In genomic region chr19:407501-408440, GRCh38 we compare ENCODE assay signal across 14 cellular contexts. TPM values are rescaled to one million over a fixed set of nuclear protein-coding genes. Genes with fewer than 3 reads are reported as not detected.
DNase-seq lines count a peak whose midpoint lies in the region; ATAC-seq, FAIRE-seq and TF ChIP-seq lines count a peak whose summit lies in the region.
"Had no signal": no experiment of that assay in that cellular context is flagged by ENCODE, and none has a peak within 500 bp of the region (broad histone marks: within the 10 kb centered on the region; RNA-seq: fewer than 3 reads in every experiment).

No MANE protein-coding gene starts in this region.

- TF ChIP-seq CTCF in HCT116 (IDR thresholded peaks at IDR 0.05 in 2 of 3, conservative IDR thresholded peaks at IDR 0.05 in 1 of 3; ENCODE audit: borderline replicate concordance in 1 of 3, insufficient read depth in 1 of 3, low read depth in 2 of 3, low read length in 2 of 3) (no peak), breast epithelium (IDR thresholded peaks at IDR 0.05) (no peak), HepG2 (CRISPR knock-in tag; IDR thresholded peaks at IDR 0.05) (no peak), spleen (IDR thresholded peaks at IDR 0.05 in 8 of 11, conservative IDR thresholded peaks at IDR 0.05 in 3 of 11) (no peak)

- TF ChIP-seq RAD21 in HCT116 (IDR thresholded peaks at IDR 0.05; ENCODE audit: low read depth) (no peak), HepG2 (CRISPR knock-in tag; IDR thresholded peaks at IDR 0.05) (no peak)

- H3K9ac ChIP-seq in HCT116 (ENCODE audit: low read length) (no peak overlapping the region), HepG2 (ENCODE audit: insufficient read depth, low read depth, low read length) (no peak overlapping the region)

- H3K27me3 ChIP-seq in HCT116 (ENCODE audit: insufficient read depth, low read length), result peaks cover 4% of the 10 kb centered on the region; the same call in 1 of the 2 replicates
- H3K27me3 ChIP-seq in breast epithelium, result peaks cover 18 to 77% of the 10 kb centered on the region in 2 donors
- peaks cover 34 to 80% of the 10 kb centered on the region in 2 experiments for H3K27me3 ChIP-seq in HepG2 (ENCODE audit: control insufficient read depth in 1 of 2, insufficient read depth in 2 of 2, low read length in 2 of 2)
- peaks cover 0 to 87% (median 66%) of the 10 kb centered on the region in 7 donors for H3K27me3 ChIP-seq in spleen (replicated peaks in 1 of 7)

- H2AFZ ChIP-seq in HCT116 (ENCODE audit: low read depth, low read length, poor library complexity, severe bottlenecking), result no peak overlapping the region
- H2AFZ ChIP-seq in HepG2 (ENCODE audit: low read length), result no peak overlapping the region

- in situ Hi-C loops in HepG2 (cut with HindIII; ENCODE audit: extremely low pct_ligation_motif_present, low pct_unique_long_range_greater_than_20kb), result no loop called here

- no peaks in the 10 kb centered on the region for H3K36me3 ChIP-seq in HCT116 (ENCODE audit: control insufficient read depth in 1 of 2, insufficient read depth in 2 of 2, low read length in 2 of 2)
- H3K36me3 ChIP-seq in breast epithelium, result no peaks in the 10 kb centered on the region
- H3K36me3 ChIP-seq in HepG2 (replicated peaks in 1 of 2; ENCODE audit: control insufficient read depth in 1 of 2, insufficient read depth in 2 of 2, low read length in 2 of 2), result no peaks in the 10 kb centered on the region
- H3K36me3 ChIP-seq in spleen, result no peaks in the 10 kb centered on the region
- H3K36me3 ChIP-seq: Peyer's patch had no signal

- CTCF ChIA-PET in HCT116 (lab: Charles Lee) (no interaction called here), HepG2 (lab: Yijun Ruan, JAX; ENCODE audit: low intra/inter-chr PET ratio, low total read pairs) (no interaction called here)

- TF ChIP-seq EP300 in HepG2 (IDR thresholded peaks at IDR 0.05; ENCODE audit: low read depth in 2 of 2, low read length in 2 of 2) (no peak), HepG2 (CRISPR knock-in tag; IDR thresholded peaks at IDR 0.05; ENCODE audit: borderline replicate concordance) (no peak)

- TF ChIP-seq POLR2A in HCT116 (IDR thresholded peaks at IDR 0.05; ENCODE audit: borderline replicate concordance, extremely low read depth, insufficient read depth, insufficient read length) (no peak), breast epithelium (IDR thresholded peaks at IDR 0.05) (no peak), HepG2 (IDR thresholded peaks at IDR 0.05; ENCODE audit: insufficient read depth in 1 of 2, low read depth in 2 of 2, low read length in 2 of 2) (no peak), spleen (IDR thresholded peaks at IDR 0.05) (no peak)

- no peak for FAIRE-seq in HepG2 (lab: Jason Lieb, UNC)
- FAIRE-seq: bronchial epithelial cell had no signal

- no peak for DNase-seq in HCT116 (ENCODE audit: low read depth, low spot score)
- DNase-seq in breast epithelium (ENCODE audit: low spot score in 2 of 2), result peak in 1 of 2 donors; percentile 48
- DNase-seq in HepG2 (ENCODE audit: low spot score), result no peak
- DNase-seq in spleen, result peak; percentile 67
- no peak for DNase-seq in NCI-H524 treated with DMSO at 0.1 percent for 48 hours (lab: John Stamatoyannopoulos, UW)
- DNase-seq in H4 (ENCODE audit: low spot score), result no peak
- DNase-seq: activated CD4-positive, alpha-beta T cell treated with anti-CD3 and anti-CD28 coated beads, Interleukin-2, amount 50 U/mL, for 1 hour; mesenchymal stem cell; NCI-H446 had no signal

- POLR2A ChIA-PET in HCT116 (lab: Charles Lee) (no interaction called here), HepG2 (lab: Yijun Ruan, JAX) (no interaction called here)

- WGBS in HepG2 (ENCODE audit: low lambda C conversion rate), result 58% methylated on average over 15 of the region's 71 CpGs
- 73 to 78% (median 77%) methylated on average over 37 to 71 of the region's 71 CpGs for whole genome bisulfite sequencing in spleen, 5 donors

- H3K79me2 ChIP-seq in HCT116 (ENCODE audit: insufficient read depth, low read length) (no peaks in the 10 kb centered on the region), HepG2 (ENCODE audit: insufficient read depth, low read length) (no peaks in the 10 kb centered on the region)

- peak overlapping the region; percentile 84 for H3K4me2 ChIP-seq in HCT116 (ENCODE audit: low read length)
- no peak overlapping the region for H3K4me2 ChIP-seq in HepG2 (ENCODE audit: low read depth, low read length)

- H3K27ac ChIP-seq in HCT116 (ENCODE audit: low read depth, low read length), result no peak overlapping the region
- H3K27ac ChIP-seq in breast epithelium, result no peak overlapping the region
- no peak overlapping the region for H3K27ac ChIP-seq in HepG2 (ENCODE audit: extremely low read length, insufficient read depth, low read length)
- no peak overlapping the region for H3K27ac ChIP-seq in spleen
- H3K27ac ChIP-seq: Peyer's patch had no signal

- intact Hi-C loops in HCT116 (cut with micrococcal nuclease) (no loop called here), breast epithelium (cut with DNase I; ENCODE audit: low total_unique reads) (no loop called here), HepG2 (cut with micrococcal nuclease; ENCODE audit: unreplicated experiment) (no loop called here), spleen (cut with DNase I; ENCODE audit: low total_unique reads) (no loop called here)

- no peaks in the 10 kb centered on the region for H3K9me2 ChIP-seq in HCT116 (ENCODE audit: insufficient read depth)

- peak overlapping the region; percentile 47 to 60 for H3K4me3 ChIP-seq in HCT116 (replicated peaks in 1 of 2; ENCODE audit: low read depth in 1 of 2, low read length in 2 of 2)
- H3K4me3 ChIP-seq in breast epithelium, result peak overlapping the region in 2 of 3 donors; percentile 41 to 70
- no peak overlapping the region for H3K4me3 ChIP-seq in HepG2 (replicated peaks in 1 of 3; ENCODE audit: insufficient read depth in 1 of 3, low read depth in 2 of 3, low read length in 3 of 3)
- H3K4me3 ChIP-seq in spleen, result peak overlapping the region in 2 of 8 donors; percentile 36 to 68

- no peaks in the 10 kb centered on the region for H4K20me1 ChIP-seq in HCT116 (ENCODE audit: insufficient read depth)
- H4K20me1 ChIP-seq in HepG2 (ENCODE audit: insufficient read depth, low read length), result 0 out of 2 replicates have a peak, but pooled peaks cover 2% of the 10 kb centered on the region

- H3K9me3 ChIP-seq in HCT116 (ENCODE audit: control insufficient read depth in 1 of 2, insufficient read depth in 1 of 2, low read depth in 1 of 2, low read length in 2 of 2) (no peaks in the 10 kb centered on the region), breast epithelium (no peaks in the 10 kb centered on the region), HepG2 (ENCODE audit: low read length) (no peaks in the 10 kb centered on the region), spleen (no peaks in the 10 kb centered on the region)
- H3K9me3 ChIP-seq: Peyer's patch had no signal

- BruUV-seq in HCT116 (replicated peaks; lab: Mats Ljungman, UMichigan), result no TSS peak
- BruUV-seq in HepG2 (replicated peaks; lab: Mats Ljungman, UMichigan), result no TSS peak

- no peak for ATAC-seq in HCT116
- ATAC-seq in HepG2, result peak; percentile 4; the same call in 2 of the 3 replicates
- no peak for ATAC-seq in HG03139 (IDR thresholded peaks at IDR 0.05; ENCODE audit: unreplicated experiment)
- ATAC-seq: activated T-helper 17 cell treated with anti-CD3 and anti-CD28 coated beads, Interleukin-2, amount 50 U/mL, for 72 hours had no signal

- RAD21 ChIA-PET in HCT116 (lab: Charles Lee; ENCODE audit: low non-redundant PET in 1 of 2, low total read pairs in 2 of 2, uncharacterized antibody in 2 of 2, unreplicated experiment in 2 of 2), result interaction anchor here in 1 of 2 experiments (0.7 kb wide), 1 partner anchor 123 kb away, joined by 4 read pairs; no protein-coding TSS in a partner anchor

- H3K4me1 ChIP-seq in HCT116 (ENCODE audit: control insufficient read depth in 1 of 2, insufficient read depth in 2 of 2, low read length in 2 of 2) (peaks cover 4 to 14% of the 10 kb centered on the region in 2 experiments; a peak in 3 of 4 replicates), breast epithelium (peaks cover 0 to 6% of the 10 kb centered on the region in 2 donors), HepG2 (ENCODE audit: insufficient read depth, low read length) (no peaks in the 10 kb centered on the region), spleen (peaks cover 5 to 30% (median 22%) of the 10 kb centered on the region in 6 donors)

RNA-seq across cellular contexts. Expression of gene C2CD4C, which starts 1.2 kb away (rescaled TPM):
- total RNA-seq in HCT116 (2021; ENCODE audit: unreplicated experiment) (7.1 TPM), breast epithelium (1 to 10 TPM in 1 of 3 donors, under 1 TPM in 2; 0.29 to 2.6 (median 0.80) TPM), HepG2 (2016; rRNA removed; fragmentation: Illumina TruSeq; extraction: Trizol) (not detected in 2 replicates), spleen (1 to 10 TPM in 2 of 7 donors, under 1 TPM in 4, not detected in 1; 0.23 to 2.1 (median 0.85) TPM)
- 4.0 and 4.2 TPM in 2 replicates for polyA plus RNA-seq in HCT116 (2012)
- total RNA-seq in HepG2 (2016; cell fraction: cytosol; rRNA removed; fragmentation: Illumina TruSeq; extraction: Trizol; ENCODE audit: low read depth), result not detected in 2 replicates
- total RNA-seq in HepG2 (2016; cell fraction: insoluble cytoplasmic fraction; rRNA removed; fragmentation: Illumina TruSeq; extraction: Trizol), result not detected in 2 replicates
- total RNA-seq in HepG2 (2016; cell fraction: membrane; rRNA removed; fragmentation: Illumina TruSeq; extraction: Trizol), result not detected in 2 replicates
- not detected in 2 replicates for total RNA-seq in HepG2 (2016; cell fraction: nucleus; rRNA removed; fragmentation: Illumina TruSeq; extraction: Trizol)
- polyA plus RNA-seq in HepG2 (2011; rRNA removed) (not detected in 2 replicates), spleen (under 1 TPM; 0.26 to 0.91 (median 0.67) TPM)
- polyA plus RNA-seq in HepG2 (2011; cell fraction: cytosol; rRNA removed), result not detected in 2 replicates
- polyA plus RNA-seq in HepG2 (2011; cell fraction: nucleus; rRNA removed), result 0.16 and 0.36 TPM in 2 replicates
- 0.12 TPM in 1 of 2 replicates, not detected in the other for polyA plus RNA-seq in HepG2 (2012)
- not detected in 2 replicates for polyA plus RNA-seq in HepG2 (2016; cell fraction: cytosol; fragmentation: Illumina TruSeq; extraction: Trizol; ENCODE audit: low read depth)
- not detected in 2 replicates for polyA plus RNA-seq in HepG2 (2016; cell fraction: insoluble cytoplasmic fraction; fragmentation: Illumina TruSeq; extraction: Trizol; ENCODE audit: low read depth)
- not detected in 2 replicates for polyA plus RNA-seq in HepG2 (2016; cell fraction: membrane; fragmentation: Illumina TruSeq; extraction: Trizol; ENCODE audit: low read depth)
- not detected in 2 replicates for polyA plus RNA-seq in HepG2 (2016; cell fraction: nucleus; fragmentation: Illumina TruSeq; extraction: Trizol; ENCODE audit: insufficient read depth, low read depth)
- polyA minus RNA-seq in HepG2 (2011; rRNA and poly(A)+ RNA removed; ENCODE audit: low replicate concordance), result not detected in 2 replicates
- not detected in 2 replicates for polyA minus RNA-seq in HepG2 (2011; cell fraction: cytosol; rRNA and poly(A)+ RNA removed)
- not detected in 2 replicates for polyA minus RNA-seq in HepG2 (2011; cell fraction: nucleus; rRNA and poly(A)+ RNA removed)
- total RNA-seq in H4 (2014; rRNA removed; shearing (Covaris generic)), result 0.78 and 0.93 TPM in 2 replicates

RNA-seq across cellular contexts. Expression of gene SHC2, which starts 53.1 kb away (rescaled TPM):
- total RNA-seq in HCT116 (2021; ENCODE audit: unreplicated experiment) (2.5 TPM), breast epithelium (10 to 100 TPM in 2 of 3 donors, 1 to 10 TPM in 1; 8.3 to 40.6 (median 21.8) TPM), HepG2 (2016; rRNA removed; fragmentation: Illumina TruSeq; extraction: Trizol) (4.8 and 9.0 TPM in 2 replicates), spleen (10 to 100 TPM; 25.5 to 90.1 (median 43.2) TPM)
- polyA plus RNA-seq in HCT116 (2012), result 4.0 and 4.5 TPM in 2 replicates
- total RNA-seq in HepG2 (2016; cell fraction: cytosol; rRNA removed; fragmentation: Illumina TruSeq; extraction: Trizol; ENCODE audit: low read depth), result 11.0 and 12.0 TPM in 2 replicates
- 3.9 and 8.8 TPM in 2 replicates for total RNA-seq in HepG2 (2016; cell fraction: insoluble cytoplasmic fraction; rRNA removed; fragmentation: Illumina TruSeq; extraction: Trizol)
- 12.6 and 14.2 TPM in 2 replicates for total RNA-seq in HepG2 (2016; cell fraction: membrane; rRNA removed; fragmentation: Illumina TruSeq; extraction: Trizol)
- total RNA-seq in HepG2 (2016; cell fraction: nucleus; rRNA removed; fragmentation: Illumina TruSeq; extraction: Trizol), result 7.1 and 9.7 TPM in 2 replicates
- polyA plus RNA-seq in HepG2 (2011; rRNA removed) (18.3 and 35.8 TPM in 2 replicates), spleen (100 to 1,000 TPM in 1 of 3 donors, 10 to 100 TPM in 2; 19.6 to 123 (median 78.5) TPM)
- 12.4 and 18.0 TPM in 2 replicates for polyA plus RNA-seq in HepG2 (2011; cell fraction: cytosol; rRNA removed)
- 247 and 276 TPM in 2 replicates for polyA plus RNA-seq in HepG2 (2011; cell fraction: nucleus; rRNA removed)
- polyA plus RNA-seq in HepG2 (2012), result 21.5 and 36.3 TPM in 2 replicates
- polyA plus RNA-seq in HepG2 (2016; cell fraction: cytosol; fragmentation: Illumina TruSeq; extraction: Trizol; ENCODE audit: low read depth), result 11.4 and 12.5 TPM in 2 replicates
- 4.7 and 5.3 TPM in 2 replicates for polyA plus RNA-seq in HepG2 (2016; cell fraction: insoluble cytoplasmic fraction; fragmentation: Illumina TruSeq; extraction: Trizol; ENCODE audit: low read depth)
- 13.0 and 14.2 TPM in 2 replicates for polyA plus RNA-seq in HepG2 (2016; cell fraction: membrane; fragmentation: Illumina TruSeq; extraction: Trizol; ENCODE audit: low read depth)
- polyA plus RNA-seq in HepG2 (2016; cell fraction: nucleus; fragmentation: Illumina TruSeq; extraction: Trizol; ENCODE audit: insufficient read depth, low read depth), result 30.5 and 30.9 TPM in 2 replicates
- polyA minus RNA-seq in HepG2 (2011; rRNA and poly(A)+ RNA removed; ENCODE audit: low replicate concordance), result 39.0 TPM in 1 of 2 replicates, not detected in the other
- polyA minus RNA-seq in HepG2 (2011; cell fraction: cytosol; rRNA and poly(A)+ RNA removed), result 11.5 and 24.1 TPM in 2 replicates
- polyA minus RNA-seq in HepG2 (2011; cell fraction: nucleus; rRNA and poly(A)+ RNA removed), result 14.5 and 16.0 TPM in 2 replicates
- 1.4 and 2.0 TPM in 2 replicates for total RNA-seq in H4 (2014; rRNA removed; shearing (Covaris generic))
- total RNA-seq: T-helper 2 cell treated with Interferon-gamma antibody and Interleukin-4, amounts not matched to agents 100 ng/mL and 5 ng/mL, for 36 hours had no signal

Comparison
In these comparisons a context has a peak if more than half of its experiments do, and no peak if none do; other contexts are left out.
1. H3K4me3 ChIP-seq: peak in HCT116 (2 of 2) and breast epithelium (2 of 3); none in HepG2 (0 of 3).